ENCODE assay signal across 27 cellular contexts in genomic region chr14:54672181-54672580, GRCh38.
A peak's percentile ranks its signal among the peaks of the same experiment; 100 is the strongest.
DNase-seq lines count a peak whose midpoint lies in the region; ATAC-seq, FAIRE-seq and TF ChIP-seq lines count a peak whose summit lies in the region.
"Had no signal": no experiment of that assay in that cellular context is flagged by ENCODE, and none has a peak within 500 bp of the region (broad histone marks: within the 10 kb centered on the region; RNA-seq: fewer than 3 reads in every experiment).

No MANE protein-coding gene starts in this region.

- H3K9me3 ChIP-seq in HEK293 (ENCODE audit: control insufficient read depth, insufficient read depth, low read depth, low read length) = no peaks in the 10 kb centered on the region
- H3K9me3 ChIP-seq in RWPE2 (ENCODE audit: severe bottlenecking) = no peaks in the 10 kb centered on the region
- no peaks in the 10 kb centered on the region for H3K9me3 ChIP-seq in right cardiac atrium (ENCODE audit: control insufficient read depth, low read length)
- no peaks in the 10 kb centered on the region for H3K9me3 ChIP-seq in skeletal muscle tissue (ENCODE audit: control insufficient read depth in 3 of 3, low read length in 3 of 3)
- H3K9me3 ChIP-seq: BLaER1, colonic mucosa, mucosa of descending colon, Peyer's patch, stomach, tibial nerve had no signal

- FAIRE-seq in GM12891 (lab: Jason Lieb, UNC) (no peak), GM19239 (lab: Jason Lieb, UNC) (no peak)
- FAIRE-seq: GM18507 had no signal

- DNase-seq in RWPE2 (ENCODE audit: low spot score) (no peak), right cardiac atrium (no peak), NCI-H146 (lab: John Stamatoyannopoulos, UW) (no peak), GM12891 (ENCODE audit: insufficient read length, low spot score) (no peak), GM19239 (ENCODE audit: insufficient read length, low spot score) (no peak)
- DNase-seq: activated CD4-positive, alpha-beta T cell treated with anti-CD3 and anti-CD28 coated beads for 4 hours; activated CD8-positive, alpha-beta T cell treated with anti-CD3 and anti-CD28 coated beads, Interleukin-2, amount 10 ng/mL, durations not matched to agents 7 days and 5 days; activated naive CD4-positive, alpha-beta T cell treated with anti-CD3 and anti-CD28 coated beads, Interleukin-2, amount 50 U/mL, for 16 hours; colonic mucosa; effector CD8-positive, alpha-beta T cell; EL; kidney glomerular epithelial cell; mucosa of descending colon; nephron progenitor cell; Peyer's patch; stimulated activated CD8-positive, alpha-beta memory T cell treated with anti-CD3 and anti-CD28 coated beads, Interleukin-4, amount 100 ng/mL, for 48 hours; stomach; T-helper 9 cell had no signal

- H3K27me3 ChIP-seq in RWPE2 (ENCODE audit: insufficient read depth, poor library complexity, severe bottlenecking) (no peaks in the 10 kb centered on the region), right cardiac atrium (ENCODE audit: control insufficient read depth, insufficient read depth) (no peaks in the 10 kb centered on the region), skeletal muscle tissue (ENCODE audit: control insufficient read depth in 3 of 3, insufficient read depth in 3 of 3, low read length in 3 of 3) (no peaks in the 10 kb centered on the region)
- H3K27me3 ChIP-seq: BLaER1, colonic mucosa, hepatocyte, Peyer's patch, stomach, tibial nerve had no signal

- TF ChIP-seq CTCF in HEK293 (tag by site-specific recombination; IDR thresholded peaks at IDR 0.05) (no peak), RWPE2 (IDR thresholded peaks at IDR 0.05; ENCODE audit: poor library complexity, severe bottlenecking) (no peak)

- CTCF ChIA-PET in HEK293 (lab: Yijun Ruan, JAX) = interaction anchor here (0.8 to 1.0 kb wide), 2 partner anchors 19 to 104 kb away, joined by 3 to 4 read pairs; no protein-coding TSS in a partner anchor

- H3K27ac ChIP-seq in HEK293 (ENCODE audit: extremely low read depth, low read depth, low read length) (no peak overlapping the region), RWPE2 (ENCODE audit: poor library complexity, severe bottlenecking) (peak overlapping the region; percentile 97), right cardiac atrium (ENCODE audit: low read length) (peak overlapping the region; percentile 61), skeletal muscle tissue (ENCODE audit: low read depth, low read length) (peak overlapping the region; percentile 79)
- H3K27ac ChIP-seq: BLaER1, epithelial cell of prostate had no signal

- H3K4me3 ChIP-seq in HEK293 (ENCODE audit: low read depth, low read length) (no peak overlapping the region), RWPE2 (ENCODE audit: severe bottlenecking) (no peak overlapping the region), right cardiac atrium (ENCODE audit: low read length) (no peak overlapping the region), skeletal muscle tissue (ENCODE audit: low read length in 3 of 3) (no peak overlapping the region)
- H3K4me3 ChIP-seq: BLaER1, colonic mucosa, hepatocyte, mucosa of descending colon, Peyer's patch, stomach, tibial nerve had no signal

- POLR2A ChIA-PET in HEK293 (lab: Yijun Ruan, JAX) = no interaction called here

- H3K36me3 ChIP-seq in HEK293 (ENCODE audit: control insufficient read depth in 2 of 2, insufficient read depth in 1 of 2, low read length in 2 of 2) (no peaks in the 10 kb centered on the region), RWPE2 (ENCODE audit: low read depth) (peaks cover 16% of the 10 kb centered on the region), skeletal muscle tissue (ENCODE audit: control insufficient read depth in 3 of 3, insufficient read depth in 3 of 3, low read length in 3 of 3) (no peaks in the 10 kb centered on the region)
- H3K36me3 ChIP-seq: colonic mucosa, Peyer's patch, stomach, tibial nerve had no signal

- H3K4me1 ChIP-seq in HEK293 (ENCODE audit: control insufficient read depth, insufficient read depth, low read length) = peaks cover 15% of the 10 kb centered on the region
- peaks cover 54% of the 10 kb centered on the region for H3K4me1 ChIP-seq in RWPE2 (ENCODE audit: insufficient read depth, poor library complexity, severe bottlenecking)
- H3K4me1 ChIP-seq in right cardiac atrium (ENCODE audit: control insufficient read depth, insufficient read depth, low read length) = peaks cover 20% of the 10 kb centered on the region
- H3K4me1 ChIP-seq in skeletal muscle tissue (ENCODE audit: control insufficient read depth in 3 of 3, insufficient read depth in 3 of 3, low read length in 3 of 3) = peaks cover 81 to 92% (median 90%) of the 10 kb centered on the region in 3 donors
- H3K4me1 ChIP-seq: colonic mucosa had no signal

- intact Hi-C loops in right cardiac atrium (cut with DNase I) = no loop called here

- peak overlapping the region in 2 of 3 donors; percentile 14 to 26 for H3K9ac ChIP-seq in skeletal muscle tissue (ENCODE audit: low read depth in 1 of 3, low read length in 3 of 3)
- H3K9ac ChIP-seq: BLaER1 had no signal

- ATAC-seq in RWPE2 (ENCODE audit: low read depth) = no peak
- no peak for ATAC-seq in right cardiac atrium
- ATAC-seq in GM21786 (IDR thresholded peaks at IDR 0.05; ENCODE audit: unreplicated experiment) = no peak
- ATAC-seq: activated CD8-positive, alpha-beta T cell treated with anti-CD3 and anti-CD28 coated beads, Interleukin-2, amount 10 ng/mL, durations not matched to agents 7 days and 5 days; HCT116; mucosa of descending colon had no signal

- TF ChIP-seq POLR2A in GM12891 (IDR thresholded peaks at IDR 0.05; ENCODE audit: low read depth, low read length) = no peak

- WGBS in right cardiac atrium = 64% methylated on average over 7 of the region's 7 CpGs

TF ChIP-seq in HEK293, 187 proteins besides CTCF, POLR2A, EP300 and RAD21:
- peak; percentile 62; the same call in 1 of the 2 replicates for TF ChIP-seq EGR2 (tag by site-specific recombination; IDR thresholded peaks at IDR 0.05; ENCODE audit: low read depth)
- TF ChIP-seq ZNF560 (tag by site-specific recombination; IDR thresholded peaks at IDR 0.05; ENCODE audit: borderline replicate concordance) = no peak

TF ChIP-seq in GM12891, 5 proteins besides CTCF, POLR2A, EP300 and RAD21:
- TF ChIP-seq POU2F2 (IDR thresholded peaks at IDR 0.05; ENCODE audit: low read depth, low read length) (no peak), POLR2AphosphoS5 (IDR thresholded peaks at IDR 0.05; ENCODE audit: low read depth, low read length) (no peak), SPI1 (IDR thresholded peaks at IDR 0.05; ENCODE audit: low read depth, low read length) (no peak), PAX5 (IDR thresholded peaks at IDR 0.05; ENCODE audit: insufficient read depth, low read length, severe bottlenecking) (no peak), TAF1 (IDR thresholded peaks at IDR 0.05; ENCODE audit: low read depth, low read length) (no peak)
